1 cellular context compared by ENCODE assay signal in the genomic region with DNA sequence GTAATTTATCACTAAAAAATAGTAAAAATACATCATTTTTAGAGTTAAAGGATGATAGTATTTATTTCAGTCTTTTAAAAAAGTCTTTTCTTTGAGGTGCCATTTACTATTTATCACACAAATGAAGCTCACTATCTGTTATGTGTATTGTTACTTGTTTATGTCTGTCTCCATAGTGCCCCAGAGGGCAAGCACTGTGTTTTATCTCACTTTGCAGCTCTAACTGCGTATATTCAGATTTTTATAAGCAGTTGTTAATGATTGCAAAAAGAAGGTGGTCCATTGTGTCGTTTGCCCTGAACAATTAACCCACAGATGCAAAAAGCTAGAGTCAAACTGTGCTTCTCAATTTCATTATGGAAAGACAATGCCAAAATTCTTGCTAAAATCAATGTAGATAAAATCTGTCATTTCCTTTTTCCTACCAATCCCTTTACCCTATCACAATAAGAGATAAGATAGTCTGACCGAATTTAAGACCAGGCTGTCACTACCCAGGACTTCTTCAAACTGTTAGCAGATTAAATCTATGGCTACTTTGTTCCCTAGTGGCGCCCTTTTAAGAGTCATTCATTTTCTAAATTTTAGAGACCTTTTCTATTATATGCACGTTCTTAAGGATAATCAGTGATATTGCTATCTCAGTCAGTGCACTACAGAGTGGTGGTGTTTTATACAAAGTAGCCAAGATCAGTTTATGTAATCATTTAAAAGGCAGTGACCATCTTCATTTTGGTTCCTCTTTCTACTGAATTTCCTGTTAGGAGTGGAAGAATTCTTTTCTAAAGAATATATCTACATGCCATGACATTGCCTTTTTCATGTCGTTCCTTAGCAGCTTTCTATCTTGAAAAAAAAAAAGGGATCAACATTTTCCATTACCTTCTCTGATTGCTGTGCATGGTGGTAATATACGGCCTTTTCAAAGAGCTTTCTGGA.
TF ChIP-seq lines count a peak whose summit lies in the region.

No MANE protein-coding gene starts in this region.

TF ChIP-seq in K562, 482 proteins besides CTCF, POLR2A, EP300 and RAD21 (continued from another document):
- TF ChIP-seq, protein P1, sequence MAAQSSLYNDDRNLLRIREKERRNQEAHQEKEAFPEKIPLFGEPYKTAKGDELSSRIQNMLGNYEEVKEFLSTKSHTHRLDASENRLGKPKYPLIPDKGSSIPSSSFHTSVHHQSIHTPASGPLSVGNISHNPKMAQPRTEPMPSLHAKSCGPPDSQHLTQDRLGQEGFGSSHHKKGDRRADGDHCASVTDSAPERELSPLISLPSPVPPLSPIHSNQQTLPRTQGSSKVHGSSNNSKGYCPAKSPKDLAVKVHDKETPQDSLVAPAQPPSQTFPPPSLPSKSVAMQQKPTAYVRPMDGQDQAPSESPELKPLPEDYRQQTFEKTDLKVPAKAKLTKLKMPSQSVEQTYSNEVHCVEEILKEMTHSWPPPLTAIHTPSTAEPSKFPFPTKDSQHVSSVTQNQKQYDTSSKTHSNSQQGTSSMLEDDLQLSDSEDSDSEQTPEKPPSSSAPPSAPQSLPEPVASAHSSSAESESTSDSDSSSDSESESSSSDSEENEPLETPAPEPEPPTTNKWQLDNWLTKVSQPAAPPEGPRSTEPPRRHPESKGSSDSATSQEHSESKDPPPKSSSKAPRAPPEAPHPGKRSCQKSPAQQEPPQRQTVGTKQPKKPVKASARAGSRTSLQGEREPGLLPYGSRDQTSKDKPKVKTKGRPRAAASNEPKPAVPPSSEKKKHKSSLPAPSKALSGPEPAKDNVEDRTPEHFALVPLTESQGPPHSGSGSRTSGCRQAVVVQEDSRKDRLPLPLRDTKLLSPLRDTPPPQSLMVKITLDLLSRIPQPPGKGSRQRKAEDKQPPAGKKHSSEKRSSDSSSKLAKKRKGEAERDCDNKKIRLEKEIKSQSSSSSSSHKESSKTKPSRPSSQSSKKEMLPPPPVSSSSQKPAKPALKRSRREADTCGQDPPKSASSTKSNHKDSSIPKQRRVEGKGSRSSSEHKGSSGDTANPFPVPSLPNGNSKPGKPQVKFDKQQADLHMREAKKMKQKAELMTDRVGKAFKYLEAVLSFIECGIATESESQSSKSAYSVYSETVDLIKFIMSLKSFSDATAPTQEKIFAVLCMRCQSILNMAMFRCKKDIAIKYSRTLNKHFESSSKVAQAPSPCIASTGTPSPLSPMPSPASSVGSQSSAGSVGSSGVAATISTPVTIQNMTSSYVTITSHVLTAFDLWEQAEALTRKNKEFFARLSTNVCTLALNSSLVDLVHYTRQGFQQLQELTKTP (IDR thresholded peaks at IDR 0.05; ENCODE audit: low read depth in 1 of 2, partially characterized antibody in 2 of 2) = peak in 1 of 2 experiments; percentile 75
- no peak for TF ChIP-seq SRSF3 (IDR thresholded peaks at IDR 0.05; ENCODE audit: insufficient read depth, low read length)
- peak; percentile 21; the same call in 1 of the 2 replicates for TF ChIP-seq MAFF (IDR thresholded peaks at IDR 0.05; ENCODE audit: low read length)
- peak; percentile 75 for TF ChIP-seq FOXJ2 (tag; IDR thresholded peaks at IDR 0.05)
